In genomic region chr12:53625946-53626701, GRCh38 we compare ENCODE assay signal across 8 cellular contexts. TPM values are rescaled to one million over a fixed set of nuclear protein-coding genes. Genes with fewer than 3 reads are reported as not detected.
DNase-seq lines count a peak whose midpoint lies in the region; ATAC-seq and TF ChIP-seq lines count a peak whose summit lies in the region.

ATF7 (minus strand) TSS chr12:53626382; CDS start chr12:53601000, 25,382 bp downstream.

- H3K27me3 ChIP-seq in gastroesophageal sphincter (no peaks in the 10 kb centered on the region), neutrophil (no peaks in the 10 kb centered on the region)

- TF ChIP-seq CTCF in HFFc6 (IDR thresholded peaks at IDR 0.05) (no peak; the same call in 1 of the 2 replicates), NB4 (IDR thresholded peaks at IDR 0.05; ENCODE audit: low read depth, low read length) (no peak), gastroesophageal sphincter (IDR thresholded peaks at IDR 0.05) (peak in 2 of 4 experiments; percentile 11 to 29), neutrophil (IDR thresholded peaks at IDR 0.05) (peak; percentile 51)

- H3K9me3 ChIP-seq in SK-N-MC (ENCODE audit: low read depth, low read length) (no peaks in the 10 kb centered on the region), gastroesophageal sphincter (no peaks in the 10 kb centered on the region), neutrophil (no peaks in the 10 kb centered on the region)

- peaks cover 34% of the 10 kb centered on the region for H3K4me1 Mint-ChIP-seq in HFFc6 (ENCODE audit: low read depth)
- peaks cover 42% of the 10 kb centered on the region for H3K4me1 Mint-ChIP-seq in activated naive CD4-positive, alpha-beta T cell treated with anti-CD3 and anti-CD28 coated beads, Interleukin-2, amount 10 ng/mL, durations not matched to agents 7 days and 5 days

- 0 to 7% methylated on average over 3 to 15 of the region's 48 CpGs for WGBS in gastroesophageal sphincter (ENCODE audit: low coverage in 1 of 2), 2 donors

- no peak for TF ChIP-seq EP300 in gastroesophageal sphincter (IDR thresholded peaks at IDR 0.05)

- H3K36me3 Mint-ChIP-seq in HFFc6 (ENCODE audit: low read depth): peaks cover 6% of the 10 kb centered on the region
- peaks cover 5% of the 10 kb centered on the region for H3K36me3 Mint-ChIP-seq in activated naive CD4-positive, alpha-beta T cell treated with anti-CD3 and anti-CD28 coated beads, Interleukin-2, amount 10 ng/mL, durations not matched to agents 7 days and 5 days

- H3K4me3 ChIP-seq in NB4 (ENCODE audit: low read depth, low read length) (peak within 1 kb of the TSS; percentile 99), SK-N-MC (peak within 1 kb of the TSS; percentile 93), gastroesophageal sphincter (peak within 1 kb of the TSS; percentile 48 to 69), neutrophil (ENCODE audit: low read depth in 1 of 2, low read length in 1 of 2) (peak within 1 kb of the TSS; percentile 68 to 69)

- CTCF ChIA-PET in activated naive CD4-positive, alpha-beta T cell treated with anti-CD3 and anti-CD28 coated beads, Interleukin-2, amount 10 ng/mL, durations not matched to agents 7 days and 5 days (lab: Charles Lee): interaction anchor here (1.2 to 1.9 kb wide), 2 partner anchors 49 to 50 kb away, joined by 4 to 5 read pairs; partner anchors contain the start of gene ATP5MC2

- peaks cover 6% of the 10 kb centered on the region for H3K27me3 Mint-ChIP-seq in HFFc6 (ENCODE audit: insufficient read depth)
- peaks cover 4% of the 10 kb centered on the region for H3K27me3 Mint-ChIP-seq in activated naive CD4-positive, alpha-beta T cell treated with anti-CD3 and anti-CD28 coated beads, Interleukin-2, amount 10 ng/mL, durations not matched to agents 7 days and 5 days

- H3K27ac Mint-ChIP-seq in HFFc6: peak within 1 kb of the TSS; percentile 96
- H3K27ac Mint-ChIP-seq in activated naive CD4-positive, alpha-beta T cell treated with anti-CD3 and anti-CD28 coated beads, Interleukin-2, amount 10 ng/mL, durations not matched to agents 7 days and 5 days: peak within 1 kb of the TSS; percentile 92

- peaks cover 0 to 52% (median 9%) of the 10 kb centered on the region in 3 donors for H3K4me1 ChIP-seq in gastroesophageal sphincter
- peaks cover 41% of the 10 kb centered on the region in 2 experiments for H3K4me1 ChIP-seq in neutrophil (ENCODE audit: control insufficient read depth in 1 of 2, insufficient read depth in 1 of 2, low read depth in 1 of 2, low read length in 1 of 2)

- DNase-seq in GM04503 (ENCODE audit: low read depth): peak; percentile 86
- DNase-seq in HFFc6: peak; percentile 94
- peak; percentile 99 for DNase-seq in NB4 (ENCODE audit: low read depth)
- DNase-seq in SK-N-MC (ENCODE audit: low read depth, low spot score): peak; percentile 97
- peak; percentile 99 for DNase-seq in activated naive CD4-positive, alpha-beta T cell treated with anti-CD3 and anti-CD28 coated beads, Interleukin-2, amount 10 ng/mL, durations not matched to agents 7 days and 5 days
- peak; percentile 92 to 100 (median 97) for DNase-seq in substantia nigra (lab: John Stamatoyannopoulos, UW)

- peaks cover 5% of the 10 kb centered on the region; the same call in 1 of the 2 replicates for H3K9me3 Mint-ChIP-seq in HFFc6
- no peaks in the 10 kb centered on the region for H3K9me3 Mint-ChIP-seq in activated naive CD4-positive, alpha-beta T cell treated with anti-CD3 and anti-CD28 coated beads, Interleukin-2, amount 10 ng/mL, durations not matched to agents 7 days and 5 days

- peak; percentile 95 for TF ChIP-seq POLR2A in NB4 (IDR thresholded peaks at IDR 0.05; ENCODE audit: extremely low read depth, insufficient read length)
- peak; percentile 39 to 44 for TF ChIP-seq POLR2A in gastroesophageal sphincter (IDR thresholded peaks at IDR 0.05)

- H3K27ac ChIP-seq in SK-N-MC (peak within 1 kb of the TSS; percentile 97), gastroesophageal sphincter (peak within 1 kb of the TSS; percentile 82 to 90 (median 89)), neutrophil (peak within 1 kb of the TSS; percentile 88), substantia nigra (ENCODE audit: low read depth, low read length, poor library complexity, severe bottlenecking) (peak within 1 kb of the TSS; percentile 97)

- peak within 1 kb of the TSS; percentile 99 for H3K4me3 Mint-ChIP-seq in HFFc6
- peak within 1 kb of the TSS; percentile 97 for H3K4me3 Mint-ChIP-seq in activated naive CD4-positive, alpha-beta T cell treated with anti-CD3 and anti-CD28 coated beads, Interleukin-2, amount 10 ng/mL, durations not matched to agents 7 days and 5 days

- ATAC-seq in gastroesophageal sphincter: peak; percentile 99

- H3K36me3 ChIP-seq in SK-N-MC (ENCODE audit: insufficient read depth, low read length): peaks cover 2% of the 10 kb centered on the region; the same call in 1 of the 2 replicates
- no peaks in the 10 kb centered on the region for H3K36me3 ChIP-seq in gastroesophageal sphincter
- no peaks in the 10 kb centered on the region for H3K36me3 ChIP-seq in neutrophil

- peak within 1 kb of the TSS; percentile 98 for H3K9ac ChIP-seq in SK-N-MC (ENCODE audit: insufficient read length)

RNA-seq across cellular contexts. Expression of gene ATF7, which starts in this region (rescaled TPM):
- total RNA-seq in HFFc6 (2021; fragmentation: NEBNext Ultra II Directional; extraction: Animal tissue kit (Norgen Biotek cat#: 25700)): 10 to 100 TPM; 23.6 to 32.1 (median 29.8) TPM
- 10 to 100 TPM; 26.7 to 54.9 (median 33.3) TPM for total RNA-seq in gastroesophageal sphincter

Comparison
In these comparisons a context has a peak if more than half of its experiments do, and no peak if none do; other contexts are left out.
1. Peak in every context shown above with its lines: DNase-seq, ATAC-seq, H3K4me3 ChIP-seq and H3K27ac ChIP-seq.